16 cellular contexts compared by ENCODE assay signal in the genomic region with DNA sequence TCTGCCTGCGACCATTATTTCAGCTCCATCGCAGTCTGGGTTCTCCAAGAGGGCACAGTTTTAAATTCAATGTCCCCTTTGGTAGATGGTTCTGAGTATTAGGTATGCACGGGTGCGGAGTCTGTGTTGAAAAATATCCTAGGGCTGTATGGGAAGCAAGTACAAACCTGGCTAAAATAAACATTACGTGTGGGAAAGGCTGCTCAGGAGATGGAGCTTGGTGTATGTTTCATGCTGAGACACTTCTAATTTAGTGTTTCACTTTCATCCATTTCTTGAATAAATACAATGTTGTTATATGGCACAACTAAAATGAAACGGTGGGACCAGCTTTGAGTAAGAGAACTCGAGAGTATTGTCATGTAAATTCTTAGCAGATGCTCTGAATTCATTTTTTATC.
DNase-seq lines count a peak whose midpoint lies in the region; ATAC-seq and FAIRE-seq lines count a peak whose summit lies in the region.
"Had no signal": no experiment of that assay in that cellular context is flagged by ENCODE, and none has a peak within 500 bp of the region (broad histone marks: within the 10 kb centered on the region; RNA-seq: fewer than 3 reads in every experiment).

No MANE protein-coding gene starts in this region.

- peak; percentile 7 for DNase-seq in DMS53 (lab: John Stamatoyannopoulos, UW)
- DNase-seq in DMS53 treated with DMSO at 0.1 percent for 48 hours (lab: John Stamatoyannopoulos, UW; ENCODE audit: unreplicated experiment) = no peak
- peak; percentile 14 for DNase-seq in SK-N-MC (ENCODE audit: low read depth, low spot score)
- no peak for DNase-seq in neuronal stem cell (ENCODE audit: low spot score)
- DNase-seq in activated CD8-positive, alpha-beta memory T cell treated with anti-CD3 and anti-CD28 coated beads, Interleukin-2, amount 10 ng/mL, durations not matched to agents 7 days and 5 days = no peak
- DNase-seq in RCC 7860 (ENCODE audit: low spot score) = no peak
- DNase-seq: 8988T, C1 segment of cervical spinal cord, MM.1S, NCI-H1105 treated with DMSO at 0.1 percent for 48 hours, NCI-H2029 treated with DMSO at 0.1 percent for 48 hours, NCI-H446, NCI-H748 treated with DMSO at 0.1 percent for 48 hours, SHP77 had no signal

- ATAC-seq in activated CD8-positive, alpha-beta memory T cell treated with anti-CD3 and anti-CD28 coated beads, Interleukin-2, amount 10 ng/mL, durations not matched to agents 7 days and 5 days = no peak
- ATAC-seq in HG02571 (IDR thresholded peaks at IDR 0.05; ENCODE audit: unreplicated experiment) = no peak

- H3K27ac ChIP-seq in SK-N-MC (no peak overlapping the region), neuronal stem cell (replicated peaks; ENCODE audit: low read length) (no peak overlapping the region)

- H3K36me3 ChIP-seq in SK-N-MC (ENCODE audit: insufficient read depth, low read length) (no peaks in the 10 kb centered on the region), endocrine pancreas (ENCODE audit: control insufficient read depth, insufficient read depth, low read length) (no peaks in the 10 kb centered on the region), neuronal stem cell (replicated peaks in 1 of 2; ENCODE audit: control insufficient read depth in 2 of 2, insufficient read depth in 2 of 2, low read length in 2 of 2) (no peaks in the 10 kb centered on the region)

- H4K8ac ChIP-seq in neuronal stem cell (ENCODE audit: low read depth, low read length) = no peak overlapping the region

- H3K4me3 ChIP-seq in SK-N-MC = no peak overlapping the region
- H3K4me3 ChIP-seq in endocrine pancreas (ENCODE audit: control insufficient read depth, insufficient read depth, low read length) = peak overlapping the region; percentile 38
- no peak overlapping the region for H3K4me3 ChIP-seq in neuronal stem cell (ENCODE audit: low read length in 2 of 2)

- no peaks in the 10 kb centered on the region for H3K9me3 ChIP-seq in SK-N-MC (ENCODE audit: low read depth, low read length)
- no peaks in the 10 kb centered on the region for H3K9me3 ChIP-seq in endocrine pancreas (ENCODE audit: control insufficient read depth, low read length)
- H3K9me3 ChIP-seq in neuronal stem cell (replicated peaks in 1 of 2; ENCODE audit: control insufficient read depth in 2 of 2, insufficient read depth in 1 of 2, low read depth in 1 of 2, low read length in 2 of 2) = no peaks in the 10 kb centered on the region

- H3K4me1 ChIP-seq in endocrine pancreas (ENCODE audit: control insufficient read depth, insufficient read depth, low read length) (no peaks in the 10 kb centered on the region), neuronal stem cell (ENCODE audit: control insufficient read depth in 2 of 2, insufficient read depth in 1 of 2, low read depth in 1 of 2, low read length in 2 of 2) (peaks cover 0 to 7% of the 10 kb centered on the region in 2 donors)

- WGBS in neuronal stem cell (ENCODE audit: extremely low coverage in 2 of 2, insufficient read length in 2 of 2, insufficient replicate concordance in 1 of 2), 2 donors = no CpG with 5 or more reads among the region's 7 CpGs

- no peak overlapping the region for H3K4me2 ChIP-seq in neuronal stem cell (ENCODE audit: insufficient read depth, low read length, poor library complexity, severe bottlenecking)

- no peaks in the 10 kb centered on the region for H3K27me3 Mint-ChIP-seq in activated CD8-positive, alpha-beta memory T cell treated with anti-CD3 and anti-CD28 coated beads, Interleukin-2, amount 10 ng/mL, durations not matched to agents 7 days and 5 days

- H3K79me1 ChIP-seq in neuronal stem cell (ENCODE audit: low read depth, low read length) = no peaks in the 10 kb centered on the region

- H3K18ac ChIP-seq in neuronal stem cell (ENCODE audit: low read length) = no peak overlapping the region

- H2AFZ ChIP-seq in neuronal stem cell (ENCODE audit: low read length) = peak overlapping the region; percentile 5

- CTCF ChIA-PET in activated CD8-positive, alpha-beta memory T cell treated with anti-CD3 and anti-CD28 coated beads, Interleukin-2, amount 10 ng/mL, durations not matched to agents 7 days and 5 days (lab: Charles Lee) = no interaction called here

- H3K9me3 Mint-ChIP-seq in activated CD8-positive, alpha-beta memory T cell treated with anti-CD3 and anti-CD28 coated beads, Interleukin-2, amount 10 ng/mL, durations not matched to agents 7 days and 5 days (ENCODE audit: low read depth) = no peaks in the 10 kb centered on the region

- no peak overlapping the region for H3K14ac ChIP-seq in neuronal stem cell (ENCODE audit: low read length)

- H3K27me3 ChIP-seq in endocrine pancreas (ENCODE audit: control insufficient read depth, insufficient read depth, low read length) = no peaks in the 10 kb centered on the region
- no peaks in the 10 kb centered on the region for H3K27me3 ChIP-seq in neuronal stem cell (ENCODE audit: control insufficient read depth in 3 of 3, insufficient read depth in 3 of 3, low read depth in 1 of 3, low read length in 3 of 3)

- H2BK15ac ChIP-seq in neuronal stem cell (ENCODE audit: low read length) = no peak overlapping the region

- H2AK5ac ChIP-seq in neuronal stem cell (ENCODE audit: low read depth, low read length) = no peak overlapping the region

- H2BK5ac ChIP-seq in neuronal stem cell (ENCODE audit: low read length) = no peak overlapping the region

- no peaks in the 10 kb centered on the region for H3K36me3 Mint-ChIP-seq in activated CD8-positive, alpha-beta memory T cell treated with anti-CD3 and anti-CD28 coated beads, Interleukin-2, amount 10 ng/mL, durations not matched to agents 7 days and 5 days

- FAIRE-seq in RCC 7860 (lab: Jason Lieb, UNC) = no peak

- H3K4me1 Mint-ChIP-seq in activated CD8-positive, alpha-beta memory T cell treated with anti-CD3 and anti-CD28 coated beads, Interleukin-2, amount 10 ng/mL, durations not matched to agents 7 days and 5 days = no peaks in the 10 kb centered on the region

- no peak overlapping the region for H3K4ac ChIP-seq in neuronal stem cell (ENCODE audit: low read length)

- no peak overlapping the region for H4K91ac ChIP-seq in neuronal stem cell (ENCODE audit: low read depth, low read length, poor library complexity)

- no peak overlapping the region for H2BK12ac ChIP-seq in neuronal stem cell (ENCODE audit: low read length)

- no peak overlapping the region for H3K4me3 Mint-ChIP-seq in activated CD8-positive, alpha-beta memory T cell treated with anti-CD3 and anti-CD28 coated beads, Interleukin-2, amount 10 ng/mL, durations not matched to agents 7 days and 5 days

- no peak overlapping the region for H3K27ac Mint-ChIP-seq in activated CD8-positive, alpha-beta memory T cell treated with anti-CD3 and anti-CD28 coated beads, Interleukin-2, amount 10 ng/mL, durations not matched to agents 7 days and 5 days

- H3K9ac ChIP-seq in SK-N-MC (ENCODE audit: insufficient read length) = no peak overlapping the region
- no peak overlapping the region for H3K9ac ChIP-seq in endocrine pancreas (ENCODE audit: control insufficient read depth, insufficient read depth, low read length)
- no peak overlapping the region for H3K9ac ChIP-seq in neuronal stem cell (ENCODE audit: low read depth, low read length, poor library complexity)

- H2BK120ac ChIP-seq in neuronal stem cell (ENCODE audit: low read depth, low read length) = no peak overlapping the region

- no peak overlapping the region for H3K23ac ChIP-seq in neuronal stem cell (ENCODE audit: low read depth, low read length, poor library complexity)

Comparison
In these comparisons a context has a peak if more than half of its experiments do, and no peak if none do; other contexts are left out.
1. DNase-seq: peak in DMS53 (single experiment) and SK-N-MC (single experiment); none in DMS53 treated with DMSO at 0.1 percent for 48 hours (single experiment), neuronal stem cell (single experiment), activated CD8-positive, alpha-beta memory T cell treated with anti-CD3 and anti-CD28 coated beads, Interleukin-2, amount 10 ng/mL, durations not matched to agents 7 days and 5 days (single experiment) and RCC 7860 (single experiment).